In genomic region chr22:29617922-29618629, GRCh38 we compare ENCODE assay signal across 12 cellular contexts. TPM values are rescaled to one million over a fixed set of nuclear protein-coding genes. Genes with fewer than 3 reads are reported as not detected.
DNase-seq lines count a peak whose midpoint lies in the region; ATAC-seq lines count a peak whose summit lies in the region.
"Had no signal": no experiment of that assay in that cellular context is flagged by ENCODE, and none has a peak within 500 bp of the region (broad histone marks: within the 10 kb centered on the region; RNA-seq: fewer than 3 reads in every experiment).

No MANE protein-coding gene starts in this region.

- no peaks in the 10 kb centered on the region for H3K27me3 Mint-ChIP-seq in activated naive CD8-positive, alpha-beta T cell treated with anti-CD3 and anti-CD28 coated beads, Interleukin-2, amount 50 U/mL, for 24 hours

- H3K27ac ChIP-seq in GM23248, result peak overlapping the region; percentile 57
- H3K27ac ChIP-seq: thoracic aorta had no signal

- no peaks in the 10 kb centered on the region for H3K9me3 Mint-ChIP-seq in activated naive CD8-positive, alpha-beta T cell treated with anti-CD3 and anti-CD28 coated beads, Interleukin-2, amount 50 U/mL, for 24 hours

- H3F3A ChIP-seq in GM23248 (ENCODE audit: insufficient read depth), result peaks cover 52% of the 10 kb centered on the region

- no peaks in the 10 kb centered on the region for H4K20me1 ChIP-seq in GM23248 (ENCODE audit: insufficient read depth)

- in situ Hi-C loops in GM23248 (cut with MboI), result no loop called here

- 0 out of 2 replicates have a peak overlapping the region, but pooled peaks have one; percentile 4 for H3K4me3 ChIP-seq in GM23248
- H3K4me3 ChIP-seq: thoracic aorta had no signal

- H3K4me2 ChIP-seq in GM23248 (ENCODE audit: unreplicated experiment), result peak overlapping the region; percentile 48

- no peak overlapping the region for H3K4me3 Mint-ChIP-seq in activated naive CD8-positive, alpha-beta T cell treated with anti-CD3 and anti-CD28 coated beads, Interleukin-2, amount 50 U/mL, for 24 hours

- no peak overlapping the region for H2AFZ ChIP-seq in GM23248

- WGBS in GM23248 (ENCODE audit: low coverage in 1 of 2, low lambda C conversion rate in 2 of 2, missing lambda C conversion rate in 2 of 2), 2 experiments, result 0% methylated on average over 2 of the region's 2 CpGs

- H3K36me3 ChIP-seq in GM23248 (ENCODE audit: low read depth), result no peaks in the 10 kb centered on the region
- H3K36me3 ChIP-seq: thoracic aorta had no signal

- peaks cover 83% of the 10 kb centered on the region for H3K79me2 ChIP-seq in GM23248 (ENCODE audit: insufficient read depth)

- peak overlapping the region; percentile 16 for H3K9ac ChIP-seq in GM23248

- H3K27me3 ChIP-seq in GM23248 (replicated peaks; ENCODE audit: insufficient read depth), result no peaks in the 10 kb centered on the region

- peaks cover 49% of the 10 kb centered on the region for H3K4me1 Mint-ChIP-seq in activated naive CD8-positive, alpha-beta T cell treated with anti-CD3 and anti-CD28 coated beads, Interleukin-2, amount 50 U/mL, for 24 hours

- ATAC-seq in activated naive CD8-positive, alpha-beta T cell treated with anti-CD3 and anti-CD28 coated beads, Interleukin-2, amount 50 U/mL, for 24 hours, result peak; percentile 82
- ATAC-seq in GM19395 (IDR thresholded peaks at IDR 0.05; ENCODE audit: unreplicated experiment) (no peak), GM19452 (IDR thresholded peaks at IDR 0.05; ENCODE audit: unreplicated experiment) (no peak)

- no peaks in the 10 kb centered on the region for H3K9me2 ChIP-seq in GM23248 (ENCODE audit: insufficient read depth)

- DNase-seq in AG20443 (ENCODE audit: low spot score), result peak; percentile 24
- DNase-seq in GM23248, result peak; percentile 62
- no peak for DNase-seq in activated naive CD8-positive, alpha-beta T cell treated with anti-CD3 and anti-CD28 coated beads, Interleukin-2, amount 50 U/mL, for 24 hours
- DNase-seq in kidney tubule cell (ENCODE audit: low spot score), result peak; percentile 87
- DNase-seq in NCI-H510A treated with DMSO at 0.1 percent for 48 hours (lab: John Stamatoyannopoulos, UW), result no peak
- no peak for DNase-seq in activated gamma-delta T cell treated with Interleukin-2 at 50 U/mL for 16 hours
- DNase-seq: activated CD4-positive, alpha-beta T cell treated with anti-CD3 and anti-CD28 coated beads, Interleukin-2, amount 50 U/mL, for 4 hours; NCI-H187 treated with DMSO at 0.1 percent for 48 hours; retina had no signal

- H3K36me3 Mint-ChIP-seq in activated naive CD8-positive, alpha-beta T cell treated with anti-CD3 and anti-CD28 coated beads, Interleukin-2, amount 50 U/mL, for 24 hours (ENCODE audit: low read depth), result no peaks in the 10 kb centered on the region

- peak overlapping the region; percentile 63 for H3K27ac Mint-ChIP-seq in activated naive CD8-positive, alpha-beta T cell treated with anti-CD3 and anti-CD28 coated beads, Interleukin-2, amount 50 U/mL, for 24 hours

- H3K4me1 ChIP-seq in GM23248 (ENCODE audit: insufficient read depth), result peaks cover 53% of the 10 kb centered on the region

- H3K9me3 ChIP-seq in GM23248 (ENCODE audit: low read depth), result no peaks in the 10 kb centered on the region
- H3K9me3 ChIP-seq: thoracic aorta had no signal

RNA-seq across cellular contexts. Expression of gene NF2, which starts 14.6 kb away (rescaled TPM):
- 109 and 111 TPM in 2 replicates for total RNA-seq in GM23248 (2014; rRNA removed; shearing (Covaris generic))
- polyA plus RNA-seq in GM23248 (2016; fragmentation: Nextera tagmentation; extraction: Ambion mirVana), result 62.9 and 71.8 TPM in 2 replicates

RNA-seq across cellular contexts. Expression of gene NIPSNAP1, which starts 37.2 kb away (rescaled TPM):
- 32.0 and 47.2 TPM in 2 replicates for total RNA-seq in GM23248 (2014; rRNA removed; shearing (Covaris generic))
- 39.3 and 40.5 TPM in 2 replicates for polyA plus RNA-seq in GM23248 (2016; fragmentation: Nextera tagmentation; extraction: Ambion mirVana)

Comparison
In these comparisons a context has a peak if more than half of its experiments do, and no peak if none do; other contexts are left out.
1. DNase-seq: peak in AG20443 (single experiment), GM23248 (single experiment) and kidney tubule cell (single experiment); none in activated naive CD8-positive, alpha-beta T cell treated with anti-CD3 and anti-CD28 coated beads, Interleukin-2, amount 50 U/mL, for 24 hours (single experiment), NCI-H510A treated with DMSO at 0.1 percent for 48 hours (single experiment) and activated gamma-delta T cell treated with Interleukin-2 at 50 U/mL for 16 hours (single experiment).